ENCODE assay signal across 8 cellular contexts in genomic region chr5:60540855-60541805, GRCh38.
DNase-seq lines count a peak whose midpoint lies in the region; ATAC-seq and TF ChIP-seq lines count a peak whose summit lies in the region.

No MANE protein-coding gene starts in this region.

- no peaks in the 10 kb centered on the region for H3K4me1 ChIP-seq in body of pancreas

- no peak for DNase-seq in Right ventricle myocardium superior
- DNase-seq in cardiac septum (ENCODE audit: low spot score): no peak
- DNase-seq in choroid plexus epithelial cell (ENCODE audit: low read depth): peak; percentile 89
- DNase-seq in cerebellum (ENCODE audit: low spot score): no peak
- no peak for DNase-seq in NCI-H2107 (lab: John Stamatoyannopoulos, UW)
- no peak for DNase-seq in foreskin melanocyte
- DNase-seq in body of pancreas: no peak

- ATAC-seq in Right ventricle myocardium superior (ENCODE audit: poor library complexity) (peak; percentile 50), HG03103 (IDR thresholded peaks at IDR 0.05; ENCODE audit: low read depth, unreplicated experiment) (peak; percentile 85), body of pancreas (no peak)

- H3K4me3 ChIP-seq in choroid plexus epithelial cell (ENCODE audit: low read depth, low read length): peak overlapping the region; percentile 26
- no peak overlapping the region for H3K4me3 ChIP-seq in body of pancreas

- no peaks in the 10 kb centered on the region for H3K9me3 ChIP-seq in body of pancreas

- H3K27me3 ChIP-seq in body of pancreas: no peaks in the 10 kb centered on the region

- TF ChIP-seq POLR2A in body of pancreas (IDR thresholded peaks at IDR 0.05): no peak

- H3K27ac ChIP-seq in body of pancreas: no peak overlapping the region

- intact Hi-C loops in Right ventricle myocardium superior (cut with DNase I) (no loop called here), cardiac septum (cut with DNase I) (no loop called here), body of pancreas (cut with DNase I) (no loop called here)

- TF ChIP-seq CTCF in choroid plexus epithelial cell (conservative IDR thresholded peaks at IDR 0.05; ENCODE audit: low read depth, low read length) (no peak), body of pancreas (IDR thresholded peaks at IDR 0.05) (no peak)

- H3K36me3 ChIP-seq in body of pancreas (replicated peaks in 1 of 2; ENCODE audit: insufficient read depth in 1 of 2, low read depth in 2 of 2): no peaks in the 10 kb centered on the region

- 65 to 67% methylated on average over 5 of the region's 5 CpGs for WGBS in body of pancreas, 2 donors
